1 cellular context compared by ENCODE assay signal in the genomic region with DNA sequence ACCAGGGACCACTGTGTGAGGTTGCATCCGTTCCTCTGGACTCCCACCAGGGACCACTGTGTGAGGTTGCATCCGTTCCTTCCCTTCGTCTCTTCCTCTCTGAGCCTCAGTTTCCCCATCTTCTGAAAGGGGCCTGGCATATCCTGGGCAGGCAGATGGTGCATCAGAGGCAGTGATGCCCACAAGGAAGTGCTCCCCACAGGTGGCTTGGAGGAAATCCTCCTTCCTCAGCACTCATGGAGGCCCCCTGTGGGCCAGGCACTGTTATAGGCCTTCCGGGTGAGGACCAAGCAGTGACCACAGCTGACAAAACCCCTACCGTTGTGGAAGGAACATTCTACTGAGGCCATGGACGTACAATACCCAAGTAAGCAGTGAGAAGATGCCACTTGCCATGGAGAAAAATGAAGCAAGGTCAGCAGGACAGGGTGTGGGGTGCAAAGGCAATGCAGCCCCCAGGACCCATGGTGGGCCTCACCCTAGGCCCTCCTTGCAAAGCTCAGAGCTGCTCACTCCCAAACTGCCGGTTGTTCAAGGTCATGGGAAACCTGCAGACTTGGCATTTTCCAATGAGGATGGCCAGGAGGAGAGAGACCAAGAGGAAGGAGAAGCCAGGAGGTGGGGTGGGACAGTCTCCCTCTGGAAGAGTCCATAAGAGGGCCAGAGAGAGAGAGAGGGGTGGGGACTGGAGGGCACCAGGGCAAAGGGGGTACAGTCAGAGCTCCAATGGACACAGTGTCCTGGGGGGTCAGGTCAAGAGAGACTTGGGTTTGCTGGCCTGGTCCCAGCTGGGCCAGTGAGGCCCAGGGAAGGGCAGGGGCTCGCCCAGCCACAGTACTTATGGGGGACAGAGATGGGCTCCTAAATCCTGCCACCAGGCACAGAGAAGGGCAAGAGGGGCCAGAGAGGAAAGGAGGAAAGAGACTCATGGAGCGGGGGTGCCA.
TF ChIP-seq lines count a peak whose summit lies in the region.

No MANE protein-coding gene starts in this region.

TF ChIP-seq in HEK293, 187 proteins besides CTCF, POLR2A, EP300 and RAD21 (continued from another document):
- TF ChIP-seq, protein P1, sequence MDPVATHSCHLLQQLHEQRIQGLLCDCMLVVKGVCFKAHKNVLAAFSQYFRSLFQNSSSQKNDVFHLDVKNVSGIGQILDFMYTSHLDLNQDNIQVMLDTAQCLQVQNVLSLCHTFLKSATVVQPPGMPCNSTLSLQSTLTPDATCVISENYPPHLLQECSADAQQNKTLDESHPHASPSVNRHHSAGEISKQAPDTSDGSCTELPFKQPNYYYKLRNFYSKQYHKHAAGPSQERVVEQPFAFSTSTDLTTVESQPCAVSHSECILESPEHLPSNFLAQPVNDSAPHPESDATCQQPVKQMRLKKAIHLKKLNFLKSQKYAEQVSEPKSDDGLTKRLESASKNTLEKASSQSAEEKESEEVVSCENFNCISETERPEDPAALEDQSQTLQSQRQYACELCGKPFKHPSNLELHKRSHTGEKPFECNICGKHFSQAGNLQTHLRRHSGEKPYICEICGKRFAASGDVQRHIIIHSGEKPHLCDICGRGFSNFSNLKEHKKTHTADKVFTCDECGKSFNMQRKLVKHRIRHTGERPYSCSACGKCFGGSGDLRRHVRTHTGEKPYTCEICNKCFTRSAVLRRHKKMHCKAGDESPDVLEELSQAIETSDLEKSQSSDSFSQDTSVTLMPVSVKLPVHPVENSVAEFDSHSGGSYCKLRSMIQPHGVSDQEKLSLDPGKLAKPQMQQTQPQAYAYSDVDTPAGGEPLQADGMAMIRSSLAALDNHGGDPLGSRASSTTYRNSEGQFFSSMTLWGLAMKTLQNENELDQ (tag by site-specific recombination; IDR thresholded peaks at IDR 0.05; ENCODE audit: low read depth) = no peak
- TF ChIP-seq ZBTB48 (tag by site-specific recombination; IDR thresholded peaks at IDR 0.05) = peak; percentile 50; the same call in 1 of the 2 replicates
- peak; percentile 70 for TF ChIP-seq ZIC2 (tag by site-specific recombination; IDR thresholded peaks at IDR 0.05)
- TF ChIP-seq, protein P2, sequence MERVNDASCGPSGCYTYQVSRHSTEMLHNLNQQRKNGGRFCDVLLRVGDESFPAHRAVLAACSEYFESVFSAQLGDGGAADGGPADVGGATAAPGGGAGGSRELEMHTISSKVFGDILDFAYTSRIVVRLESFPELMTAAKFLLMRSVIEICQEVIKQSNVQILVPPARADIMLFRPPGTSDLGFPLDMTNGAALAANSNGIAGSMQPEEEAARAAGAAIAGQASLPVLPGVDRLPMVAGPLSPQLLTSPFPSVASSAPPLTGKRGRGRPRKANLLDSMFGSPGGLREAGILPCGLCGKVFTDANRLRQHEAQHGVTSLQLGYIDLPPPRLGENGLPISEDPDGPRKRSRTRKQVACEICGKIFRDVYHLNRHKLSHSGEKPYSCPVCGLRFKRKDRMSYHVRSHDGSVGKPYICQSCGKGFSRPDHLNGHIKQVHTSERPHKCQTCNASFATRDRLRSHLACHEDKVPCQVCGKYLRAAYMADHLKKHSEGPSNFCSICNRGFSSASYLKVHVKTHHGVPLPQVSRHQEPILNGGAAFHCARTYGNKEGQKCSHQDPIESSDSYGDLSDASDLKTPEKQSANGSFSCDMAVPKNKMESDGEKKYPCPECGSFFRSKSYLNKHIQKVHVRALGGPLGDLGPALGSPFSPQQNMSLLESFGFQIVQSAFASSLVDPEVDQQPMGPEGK (tag by site-specific recombination; IDR thresholded peaks at IDR 0.05) = 0 out of 2 replicates have a peak, but pooled peaks have one; percentile 28
- peak; percentile 73 for TF ChIP-seq ZNF335 (tag by site-specific recombination; conservative IDR thresholded peaks at IDR 0.05)
- no peak for TF ChIP-seq ZNF423 (tag by site-specific recombination; IDR thresholded peaks at IDR 0.05)
- peak; percentile 86 for TF ChIP-seq SCRT2 (tag by site-specific recombination; IDR thresholded peaks at IDR 0.05)
- TF ChIP-seq ZFHX2 (tag by site-specific recombination; conservative IDR thresholded peaks at IDR 0.05) = peak; percentile 26; the same call in 1 of the 2 replicates
- peak; percentile 68 for TF ChIP-seq GLIS2 (tag by site-specific recombination; IDR thresholded peaks at IDR 0.05)
